In the genomic region with DNA sequence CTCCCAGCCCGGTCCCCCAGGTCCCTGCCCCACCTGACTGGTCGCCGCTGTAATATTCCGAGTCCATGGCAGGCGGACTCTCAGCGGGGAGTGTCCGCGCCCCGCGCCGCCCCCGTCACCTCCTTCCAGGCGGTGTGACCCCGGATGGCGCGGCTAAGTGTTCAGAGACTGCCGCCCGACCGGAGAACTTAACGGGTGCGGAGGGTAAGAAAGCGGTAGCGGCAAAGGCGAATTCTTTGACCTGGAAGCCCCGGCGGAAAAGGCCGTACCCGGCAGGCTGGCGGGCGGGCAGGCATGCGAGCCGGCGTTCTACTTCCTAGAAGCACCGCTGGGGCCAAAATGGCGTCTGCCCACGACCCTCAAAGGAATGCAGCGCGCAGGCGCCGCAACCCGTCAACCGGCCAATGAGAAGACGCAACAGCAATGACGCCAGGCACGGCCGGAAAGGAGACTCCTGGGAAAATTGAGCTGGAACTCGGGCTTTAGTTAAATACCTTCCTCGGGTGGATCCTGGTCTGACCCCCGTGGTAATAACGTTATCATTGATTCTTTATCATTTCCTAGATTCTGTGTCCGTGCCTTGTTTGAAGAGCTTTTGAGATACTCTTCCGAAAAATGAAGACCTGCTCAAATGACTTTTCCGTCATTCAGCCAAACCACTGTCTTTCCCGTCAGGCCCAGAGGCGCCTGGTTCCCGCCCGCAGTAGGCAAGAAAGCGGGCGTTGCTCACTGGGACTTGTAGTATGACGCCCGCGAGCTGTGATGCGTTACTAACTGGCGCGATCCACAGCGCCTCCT, we compare ENCODE assay signal across 8 cellular contexts. TPM values are rescaled to one million over a fixed set of nuclear protein-coding genes. Genes with fewer than 3 reads are reported as not detected.
DNase-seq lines count a peak whose midpoint lies in the region; ATAC-seq and TF ChIP-seq lines count a peak whose summit lies in the region.

A gene (minus strand): TSS at position 348 of the 798 bp plus-strand sequence. CDS start 281 bp downstream, at position 67.

- intact Hi-C loops in spleen (cut with DNase I; ENCODE audit: low total_unique reads), result no loop called here

- peak within 1 kb of the TSS; percentile 89 to 98 (median 96) for H3K27ac ChIP-seq in spleen

- ATAC-seq in GM19023 (IDR thresholded peaks at IDR 0.05; ENCODE audit: unreplicated experiment) (peak; percentile 87), HG03280 (IDR thresholded peaks at IDR 0.05; ENCODE audit: unreplicated experiment) (peak; percentile 89)

- no peaks in the 10 kb centered on the region for H3K27me3 ChIP-seq in spleen (replicated peaks in 1 of 7)

- peak; percentile 80 for DNase-seq in AG09309 (ENCODE audit: low read depth)
- DNase-seq in NCI-H345 treated with DMSO at 0.1 percent for 48 hours (lab: John Stamatoyannopoulos, UW; ENCODE audit: unreplicated experiment), result peak; percentile 98
- DNase-seq in activated CD4-positive, CD25-positive, alpha-beta regulatory T cell (lab: John Stamatoyannopoulos, UW), result peak; percentile 83 to 84 (median 84)
- peak; percentile 94 for DNase-seq in central memory CD4-positive, alpha-beta T cell
- peak; percentile 98 for DNase-seq in inferior parietal cortex (ENCODE audit: extremely low spot score)
- peak; percentile 97 for DNase-seq in spleen

- peaks cover 0 to 4% (median 0%) of the 10 kb centered on the region in 8 donors for H3K9me3 ChIP-seq in spleen

- peak within 1 kb of the TSS; percentile 73 for H3K4me3 ChIP-seq in AG09309 (ENCODE audit: control insufficient read depth, low read depth, low read length)
- H3K4me3 ChIP-seq in spleen, result peak within 1 kb of the TSS; percentile 55 to 98 (median 90)

- peaks cover 19 to 54% (median 34%) of the 10 kb centered on the region in 6 donors for H3K4me1 ChIP-seq in spleen

- TF ChIP-seq CTCF in AG09309 (IDR thresholded peaks at IDR 0.05; ENCODE audit: control insufficient read depth, insufficient read depth, low read depth, low read length, missing control alignments), result peak; percentile 24
- TF ChIP-seq CTCF in spleen (IDR thresholded peaks at IDR 0.05 in 8 of 11, conservative IDR thresholded peaks at IDR 0.05 in 3 of 11), result peak; percentile 31 to 76 (median 56)

- peak in 1 of 3 donors; percentile 15 for TF ChIP-seq POLR2A in spleen (IDR thresholded peaks at IDR 0.05)

- 0 to 1% (median 0%) methylated on average over 32 to 66 of the region's 66 CpGs for WGBS in spleen, 5 donors

- H3K36me3 ChIP-seq in spleen, result peaks cover 0 to 27% (median 14%) of the 10 kb centered on the region in 6 donors

RNA-seq across cellular contexts. Expression of the gene that starts here (rescaled TPM):
- 10 to 100 TPM; 40.5 to 59.7 (median 44.3) TPM for total RNA-seq in spleen
- polyA plus RNA-seq in spleen, result 10 to 100 TPM; 18.8 to 28.1 (median 22.0) TPM

Comparison
In these comparisons a context has a peak if more than half of its experiments do, and no peak if none do; other contexts are left out.
1. Peak in every context shown above with its lines: DNase-seq, ATAC-seq, H3K4me3 ChIP-seq and H3K27ac ChIP-seq.